In the genomic region with DNA sequence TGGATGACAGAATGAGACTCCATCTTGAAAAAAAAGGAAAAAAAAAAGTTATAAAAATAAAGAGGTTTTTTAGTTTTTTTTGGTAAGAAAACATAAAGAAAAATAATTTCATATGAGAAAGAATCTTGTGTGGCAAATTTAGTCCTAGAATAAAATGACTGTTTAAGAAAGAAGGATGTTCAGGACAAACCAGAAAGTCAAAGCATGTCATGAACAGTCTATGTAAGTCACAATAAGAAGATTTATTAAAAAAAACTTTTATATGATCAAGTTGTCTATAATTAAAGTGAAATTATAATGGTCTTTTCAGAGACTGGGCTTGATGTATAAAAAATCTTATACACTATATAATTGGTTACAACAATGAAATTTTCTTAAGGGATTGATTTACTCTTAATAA, we compare ENCODE assay signal across 18 cellular contexts.
A peak's percentile ranks its signal among the peaks of the same experiment; 100 is the strongest.
DNase-seq lines count a peak whose midpoint lies in the region; ATAC-seq, FAIRE-seq and TF ChIP-seq lines count a peak whose summit lies in the region.
"Had no signal": no experiment of that assay in that cellular context is flagged by ENCODE, and none has a peak within 500 bp of the region (broad histone marks: within the 10 kb centered on the region; RNA-seq: fewer than 3 reads in every experiment).

No MANE protein-coding gene starts in this region.

- TF ChIP-seq CTCF in HepG2 (CRISPR knock-in tag; IDR thresholded peaks at IDR 0.05) (no peak), right lobe of liver (IDR thresholded peaks at IDR 0.05) (no peak), HEK293 (tag by site-specific recombination; IDR thresholded peaks at IDR 0.05) (no peak), astrocyte of the spinal cord (IDR thresholded peaks at IDR 0.05; ENCODE audit: low read depth, low read length) (no peak)

- no peaks in the 10 kb centered on the region for H3K79me2 ChIP-seq in HepG2 (ENCODE audit: insufficient read depth, low read length)

- no TSS peak for BruUV-seq in HepG2 (replicated peaks; lab: Mats Ljungman, UMichigan)

- H3K36me3 ChIP-seq in HepG2 (replicated peaks in 1 of 2; ENCODE audit: control insufficient read depth in 1 of 2, insufficient read depth in 2 of 2, low read length in 2 of 2) (no peaks in the 10 kb centered on the region), right lobe of liver (no peaks in the 10 kb centered on the region), HEK293 (ENCODE audit: control insufficient read depth in 2 of 2, insufficient read depth in 1 of 2, low read length in 2 of 2) (no peaks in the 10 kb centered on the region)
- H3K36me3 ChIP-seq: HAP-1 had no signal

- intact Hi-C loops in HepG2 (cut with micrococcal nuclease; ENCODE audit: unreplicated experiment) = no loop called here
- intact Hi-C loops in right lobe of liver (cut with DNase I) = no loop called here

- no peak for FAIRE-seq in HepG2 (lab: Jason Lieb, UNC)

- in situ Hi-C loops in HepG2 (cut with HindIII; ENCODE audit: extremely low pct_ligation_motif_present, low pct_unique_long_range_greater_than_20kb) = no loop called here
- in situ Hi-C loops in astrocyte of the spinal cord (cut with HindIII; ENCODE audit: low sequenced_read_pairs) = no loop called here

- H3K9me3 ChIP-seq in HepG2 (ENCODE audit: low read length) (peaks cover 40% of the 10 kb centered on the region), right lobe of liver (no peaks in the 10 kb centered on the region), HEK293 (ENCODE audit: control insufficient read depth, insufficient read depth, low read depth, low read length) (no peaks in the 10 kb centered on the region)

- TF ChIP-seq EP300 in HepG2 (IDR thresholded peaks at IDR 0.05; ENCODE audit: low read depth in 2 of 2, low read length in 2 of 2) (no peak), HepG2 (CRISPR knock-in tag; IDR thresholded peaks at IDR 0.05; ENCODE audit: borderline replicate concordance) (no peak)

- POLR2A ChIA-PET in HepG2 (lab: Yijun Ruan, JAX) (interaction anchor here (3.5 kb wide), 1 partner anchor 67 kb away, joined by 32 read pairs; the partner anchor contains the start of gene HECTD1), HEK293 (lab: Yijun Ruan, JAX) (no interaction called here)

- ATAC-seq in HepG2 (no peak), right lobe of liver (no peak), GM21737 (IDR thresholded peaks at IDR 0.05; ENCODE audit: unreplicated experiment) (no peak)

- H3K27ac ChIP-seq in HepG2 (ENCODE audit: extremely low read length, insufficient read depth, low read length) (no peak overlapping the region), right lobe of liver (no peak overlapping the region), HEK293 (ENCODE audit: extremely low read depth, low read depth, low read length) (no peak overlapping the region)
- H3K27ac ChIP-seq: PC-9 had no signal

- CTCF ChIA-PET in HepG2 (lab: Yijun Ruan, JAX; ENCODE audit: low intra/inter-chr PET ratio, low total read pairs) = no interaction called here
- CTCF ChIA-PET in HEK293 (lab: Yijun Ruan, JAX) = no interaction called here

- no peak overlapping the region for H2AFZ ChIP-seq in HepG2 (ENCODE audit: low read length)
- H2AFZ ChIP-seq: PC-9 had no signal

- H3K4me1 ChIP-seq in HepG2 (ENCODE audit: insufficient read depth, low read length) (peaks cover 48% of the 10 kb centered on the region), right lobe of liver (peaks cover 0 to 7% (median 0%) of the 10 kb centered on the region in 4 donors), HEK293 (ENCODE audit: control insufficient read depth, insufficient read depth, low read length) (no peaks in the 10 kb centered on the region)
- H3K4me1 ChIP-seq: HAP-1 had no signal

- DNase-seq in HepG2 (ENCODE audit: low spot score) = no peak
- no peak for DNase-seq in right lobe of liver
- peak; percentile 29 for DNase-seq in astrocyte of the spinal cord (ENCODE audit: low read depth, low spot score)
- DNase-seq in NCI-H446 (lab: John Stamatoyannopoulos, UW) = no peak
- DNase-seq in NCI-H1048 (lab: John Stamatoyannopoulos, UW) = no peak
- DNase-seq: Caco-2; CD4-positive, CD25-positive, alpha-beta regulatory T cell; DND-41; GDM1; MV-4-11; NCI-H1417 treated with DMSO at 0.1 percent for 48 hours; NCI-H1930; NCI-H446 treated with DMSO at 0.1 percent for 48 hours; NCI-H774; PC-9 had no signal

- TF ChIP-seq RAD21 in HepG2 (CRISPR knock-in tag; IDR thresholded peaks at IDR 0.05) = no peak

- H3K4me2 ChIP-seq in HepG2 (ENCODE audit: low read depth, low read length) = no peak overlapping the region
- H3K4me2 ChIP-seq: PC-9 had no signal

- H3K9ac ChIP-seq in HepG2 (ENCODE audit: insufficient read depth, low read depth, low read length) = no peak overlapping the region

- H3K27me3 ChIP-seq in HepG2 (ENCODE audit: control insufficient read depth in 1 of 2, insufficient read depth in 2 of 2, low read length in 2 of 2) = no peaks in the 10 kb centered on the region
- no peaks in the 10 kb centered on the region for H3K27me3 ChIP-seq in right lobe of liver

- TF ChIP-seq POLR2A in HepG2 (IDR thresholded peaks at IDR 0.05; ENCODE audit: insufficient read depth in 1 of 2, low read depth in 2 of 2, low read length in 2 of 2) = no peak
- no peak for TF ChIP-seq POLR2A in right lobe of liver (IDR thresholded peaks at IDR 0.05)

- no peaks in the 10 kb centered on the region for H4K20me1 ChIP-seq in HepG2 (ENCODE audit: insufficient read depth, low read length)

- no peak overlapping the region for H3K4me3 ChIP-seq in HepG2 (replicated peaks in 1 of 3; ENCODE audit: insufficient read depth in 1 of 3, low read depth in 2 of 3, low read length in 3 of 3)
- no peak overlapping the region for H3K4me3 ChIP-seq in right lobe of liver
- no peak overlapping the region for H3K4me3 ChIP-seq in HEK293 (ENCODE audit: low read depth, low read length)
- no peak overlapping the region for H3K4me3 ChIP-seq in astrocyte of the spinal cord (ENCODE audit: low read depth, low read length)
- H3K4me3 ChIP-seq: HAP-1, PC-9 had no signal

TF ChIP-seq in HepG2, 621 proteins besides CTCF, POLR2A, EP300 and RAD21 (continues in another document):
- TF ChIP-seq GATA4 (IDR thresholded peaks at IDR 0.05; ENCODE audit: borderline replicate concordance, low read depth) = no peak
- no peak for TF ChIP-seq ZFP41 (CRISPR knock-in tag; IDR thresholded peaks at IDR 0.05; ENCODE audit: borderline replicate concordance)
- peak; percentile 63; the same call in 1 of the 2 replicates for TF ChIP-seq CEBPZ (IDR thresholded peaks at IDR 0.05; ENCODE audit: low read length)
- TF ChIP-seq ZFP36 (IDR thresholded peaks at IDR 0.05; ENCODE audit: borderline replicate concordance, low read depth, low read length, partially characterized antibody) = peak; percentile 97
- peak; percentile 97 for TF ChIP-seq TOPORS (CRISPR knock-in tag; IDR thresholded peaks at IDR 0.05)

TF ChIP-seq in HEK293, 187 proteins besides CTCF, POLR2A, EP300 and RAD21 (continues in another document):
- TF ChIP-seq ZNF311 (tag by site-specific recombination; IDR thresholded peaks at IDR 0.05; ENCODE audit: borderline replicate concordance) (no peak), ZNF529 (tag by site-specific recombination; IDR thresholded peaks at IDR 0.05; ENCODE audit: insufficient replicate concordance) (peak; percentile 50), HOXC10 (CRISPR knock-in tag; IDR thresholded peaks at IDR 0.05) (no peak), ZNF626 (tag by site-specific recombination; IDR thresholded peaks at IDR 0.05) (peak; percentile 76; the same call in 1 of the 2 replicates), SETDB1 (IDR thresholded peaks at IDR 0.05; ENCODE audit: insufficient read length, low read length) (peak; percentile 97), ZNF549 (tag by site-specific recombination; IDR thresholded peaks at IDR 0.05) (0 out of 2 replicates have a peak, but pooled peaks have one; percentile 17), ZNF184 (tag by site-specific recombination; IDR thresholded peaks at IDR 0.05) (no peak), ZNF510 (tag by site-specific recombination; IDR thresholded peaks at IDR 0.05; ENCODE audit: insufficient replicate concordance) (peak; percentile 19)
- TF ChIP-seq, protein P1, sequence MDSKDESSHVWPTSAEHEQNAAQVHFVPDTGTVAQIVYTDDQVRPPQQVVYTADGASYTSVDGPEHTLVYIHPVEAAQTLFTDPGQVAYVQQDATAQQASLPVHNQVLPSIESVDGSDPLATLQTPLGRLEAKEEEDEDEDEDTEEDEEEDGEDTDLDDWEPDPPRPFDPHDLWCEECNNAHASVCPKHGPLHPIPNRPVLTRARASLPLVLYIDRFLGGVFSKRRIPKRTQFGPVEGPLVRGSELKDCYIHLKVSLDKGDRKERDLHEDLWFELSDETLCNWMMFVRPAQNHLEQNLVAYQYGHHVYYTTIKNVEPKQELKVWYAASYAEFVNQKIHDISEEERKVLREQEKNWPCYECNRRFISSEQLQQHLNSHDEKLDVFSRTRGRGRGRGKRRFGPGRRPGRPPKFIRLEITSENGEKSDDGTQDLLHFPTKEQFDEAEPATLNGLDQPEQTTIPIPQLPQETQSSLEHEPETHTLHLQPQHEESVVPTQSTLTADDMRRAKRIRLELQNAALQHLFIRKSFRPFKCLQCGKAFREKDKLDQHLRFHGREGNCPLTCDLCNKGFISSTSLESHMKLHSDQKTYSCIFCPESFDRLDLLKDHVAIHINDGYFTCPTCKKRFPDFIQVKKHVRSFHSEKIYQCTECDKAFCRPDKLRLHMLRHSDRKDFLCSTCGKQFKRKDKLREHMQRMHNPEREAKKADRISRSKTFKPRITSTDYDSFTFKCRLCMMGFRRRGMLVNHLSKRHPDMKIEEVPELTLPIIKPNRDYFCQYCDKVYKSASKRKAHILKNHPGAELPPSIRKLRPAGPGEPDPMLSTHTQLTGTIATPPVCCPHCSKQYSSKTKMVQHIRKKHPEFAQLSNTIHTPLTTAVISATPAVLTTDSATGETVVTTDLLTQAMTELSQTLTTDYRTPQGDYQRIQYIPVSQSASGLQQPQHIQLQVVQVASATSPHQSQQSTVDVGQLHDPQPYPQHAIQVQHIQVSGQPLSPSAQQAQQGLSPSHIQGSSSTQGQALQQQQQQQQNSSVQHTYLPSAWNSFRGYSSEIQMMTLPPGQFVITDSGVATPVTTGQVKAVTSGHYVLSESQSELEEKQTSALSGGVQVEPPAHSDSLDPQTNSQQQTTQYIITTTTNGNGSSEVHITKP (tag by site-specific recombination; IDR thresholded peaks at IDR 0.05) = no peak

Comparison
In these comparisons a context has a peak if more than half of its experiments do, and no peak if none do; other contexts are left out.
1. Of the 63 proteins assayed by ChIP-seq in both HepG2 and HEK293: peak only in HepG2: ZNF280D; only in HEK293: SETDB1, ZNF510 and ZNF549; in both: none; in neither: 59.